15 cellular contexts compared by ENCODE assay signal in genomic region chr20:44033873-44034272, GRCh38.
"Had no signal": no experiment of that assay in that cellular context is flagged by ENCODE, and none has a peak within 500 bp of the region (broad histone marks: within the 10 kb centered on the region; RNA-seq: fewer than 3 reads in every experiment).

No MANE protein-coding gene starts in this region.

- H3K4me1 ChIP-seq: adrenal gland, pancreas, transverse colon had no signal

- H3K27me3 ChIP-seq: cardiac muscle cell, gastroesophageal sphincter had no signal

- ATAC-seq: activated CD4-positive, CD25-positive, alpha-beta regulatory T cell treated with anti-CD3 and anti-CD28 coated beads, Interleukin-2, amount 50 U/mL, for 24 hours; gastroesophageal sphincter; mucosa of descending colon; naive thymus-derived CD4-positive, alpha-beta T cell; pancreas; stimulated activated memory B cell treated with anti-CD40 and anti-IgM and Interleukin-4, amounts not matched to agents 10 μg/mL and 1 μg/mL and 100 μg/mL, for 72 hours; T-cell had no signal

- H3K27ac ChIP-seq: adrenal gland, cardiac muscle cell, dorsolateral prefrontal cortex, gastroesophageal sphincter, pancreas, transverse colon had no signal

- H3K36me3 ChIP-seq: adrenal gland, cardiac muscle cell, pancreas, transverse colon had no signal

- DNase-seq: activated naive CD4-positive, alpha-beta T cell treated with anti-CD3 and anti-CD28 coated beads, Interleukin-2, amount 10 ng/mL, durations not matched to agents 7 days and 5 days; dorsolateral prefrontal cortex; islet precursor cell; mucosa of descending colon; naive thymus-derived CD4-positive, alpha-beta T cell; pancreas; substantia nigra; T-helper 9 cell; transverse colon had no signal

- H3K9me3 ChIP-seq: adrenal gland, gastroesophageal sphincter, mucosa of descending colon, pancreas, transverse colon had no signal

- H3K4me3 ChIP-seq: adrenal gland, cardiac muscle cell, dorsolateral prefrontal cortex, gastroesophageal sphincter, mucosa of descending colon, pancreas, transverse colon had no signal
